In the genomic region with DNA sequence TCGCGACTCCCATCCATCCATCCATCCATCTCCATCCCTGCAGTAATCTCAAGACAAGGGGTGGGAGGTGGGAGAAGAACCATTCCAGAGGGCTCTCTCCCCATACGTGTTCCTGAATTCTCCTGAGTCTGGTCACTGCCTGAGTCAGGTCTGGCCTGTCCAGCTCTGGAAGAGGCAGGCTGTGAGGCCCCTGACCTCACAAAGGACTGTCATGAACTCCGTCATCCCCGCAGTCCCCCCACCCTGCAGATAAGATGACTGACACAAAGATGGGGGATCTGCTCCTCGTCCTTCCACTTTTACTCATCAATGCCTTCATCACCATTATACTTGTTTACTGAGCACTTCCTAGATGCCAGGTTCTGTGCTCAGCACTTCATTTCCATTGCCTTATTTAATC, we compare ENCODE assay signal across 10 cellular contexts. TPM values are rescaled to one million over a fixed set of nuclear protein-coding genes. Genes with fewer than 3 reads are reported as not detected.
A peak's percentile ranks its signal among the peaks of the same experiment; 100 is the strongest.
DNase-seq lines count a peak whose midpoint lies in the region; ATAC-seq, FAIRE-seq and TF ChIP-seq lines count a peak whose summit lies in the region.
"Had no signal": no experiment of that assay in that cellular context is flagged by ENCODE, and none has a peak within 500 bp of the region (broad histone marks: within the 10 kb centered on the region; RNA-seq: fewer than 3 reads in every experiment).

No MANE protein-coding gene starts in this region.

- in situ Hi-C loops in Panc1 (cut with HindIII; ENCODE audit: low pct_unique_long_range_greater_than_20kb, low sequenced_read_pairs), result no loop called here

- H3K4me1 Mint-ChIP-seq in CD8-positive, alpha-beta T cell (ENCODE audit: low read depth), result peaks cover 72% of the 10 kb centered on the region
- peaks cover 39% of the 10 kb centered on the region for H3K4me1 Mint-ChIP-seq in endodermal cell

- TF ChIP-seq CTCF in CD8-positive, alpha-beta T cell (IDR thresholded peaks at IDR 0.05), result no peak
- TF ChIP-seq CTCF in Panc1 (IDR thresholded peaks at IDR 0.05), result no peak
- no peak for TF ChIP-seq CTCF in endodermal cell (conservative IDR thresholded peaks at IDR 0.05)
- TF ChIP-seq CTCF in upper lobe of right lung (IDR thresholded peaks at IDR 0.05), result no peak

- TF ChIP-seq POLR2A in GM12892 (IDR thresholded peaks at IDR 0.05; ENCODE audit: low read depth, low read length), result no peak

- peak overlapping the region; percentile 84 for H3K4me3 Mint-ChIP-seq in CD8-positive, alpha-beta T cell
- peak overlapping the region; percentile 84 for H3K4me3 Mint-ChIP-seq in endodermal cell

- no peak overlapping the region for H3K4me2 ChIP-seq in trophoblast cell (ENCODE audit: low read length)

- no peaks in the 10 kb centered on the region for H3K27me3 ChIP-seq in CD8-positive, alpha-beta T cell (ENCODE audit: insufficient read depth, low read length)
- no peaks in the 10 kb centered on the region for H3K27me3 ChIP-seq in Panc1 (ENCODE audit: control insufficient read depth, insufficient read depth, low read length)
- no peaks in the 10 kb centered on the region for H3K27me3 ChIP-seq in endodermal cell (ENCODE audit: control insufficient read depth, insufficient read depth, low read length, poor library complexity, severe bottlenecking)
- no peaks in the 10 kb centered on the region for H3K27me3 ChIP-seq in trophoblast cell (ENCODE audit: insufficient read depth, low read length)
- no peaks in the 10 kb centered on the region for H3K27me3 ChIP-seq in upper lobe of right lung

- ATAC-seq in CD8-positive, alpha-beta T cell, result no peak
- ATAC-seq in Panc1 (no peak), HG03139 (IDR thresholded peaks at IDR 0.05; ENCODE audit: unreplicated experiment) (no peak), upper lobe of right lung (no peak), GM21423 (IDR thresholded peaks at IDR 0.05; ENCODE audit: unreplicated experiment) (no peak)

- WGBS in endodermal cell (ENCODE audit: insufficient coverage in 1 of 2, insufficient read length in 1 of 2), 2 experiments, result 92 to 94% methylated on average over 4 to 6 of the region's 6 CpGs
- no CpG with 5 or more reads among the region's 6 CpGs for WGBS in trophoblast cell (ENCODE audit: extremely low coverage, insufficient coverage, insufficient read length)

- H3K9ac ChIP-seq in endodermal cell (ENCODE audit: extremely low read depth, low read length, poor library complexity, severe bottlenecking) (no peak overlapping the region), trophoblast cell (ENCODE audit: low read length) (no peak overlapping the region)

- H3K18ac ChIP-seq in trophoblast cell (ENCODE audit: low read length), result no peak overlapping the region

- no peaks in the 10 kb centered on the region for H3K9me3 ChIP-seq in CD8-positive, alpha-beta T cell (ENCODE audit: low read length)
- no peaks in the 10 kb centered on the region for H3K9me3 ChIP-seq in Panc1 (ENCODE audit: control insufficient read depth, insufficient read depth, low read depth, low read length)
- H3K9me3 ChIP-seq in endodermal cell (ENCODE audit: control insufficient read depth, low read length), result no peaks in the 10 kb centered on the region
- H3K9me3 ChIP-seq in trophoblast cell (ENCODE audit: insufficient read depth, low read depth, low read length), result no peaks in the 10 kb centered on the region
- H3K9me3 ChIP-seq in upper lobe of right lung, result no peaks in the 10 kb centered on the region

- H4K8ac ChIP-seq in trophoblast cell (ENCODE audit: low read depth, low read length), result no peak overlapping the region

- H3K4me1 ChIP-seq in CD8-positive, alpha-beta T cell (ENCODE audit: insufficient read depth, low read length), result peaks cover 73% of the 10 kb centered on the region
- H3K4me1 ChIP-seq in Panc1 (ENCODE audit: control insufficient read depth, insufficient read depth, low read length) (peaks cover 54% of the 10 kb centered on the region), endodermal cell (ENCODE audit: control insufficient read depth, insufficient read depth, low read length) (peaks cover 11% of the 10 kb centered on the region), trophoblast cell (ENCODE audit: control insufficient read depth in 1 of 2, insufficient read depth in 2 of 2, low read length in 2 of 2) (peaks cover 35% of the 10 kb centered on the region in 2 experiments), upper lobe of right lung (peaks cover 62% of the 10 kb centered on the region)

- no peak overlapping the region for H2BK120ac ChIP-seq in trophoblast cell (ENCODE audit: insufficient read depth, low read length, poor library complexity)

- H3K9me3 Mint-ChIP-seq in CD8-positive, alpha-beta T cell, result no peaks in the 10 kb centered on the region
- no peaks in the 10 kb centered on the region for H3K9me3 Mint-ChIP-seq in endodermal cell

- no TSS peak for BruUV-seq in Panc1 (replicated peaks; lab: Mats Ljungman, UMichigan)

- H3K23ac ChIP-seq in trophoblast cell (ENCODE audit: low read length), result no peak overlapping the region

- H3K4ac ChIP-seq in trophoblast cell (ENCODE audit: low read depth, low read length), result no peak overlapping the region

- H3K79me2 ChIP-seq in trophoblast cell (ENCODE audit: control insufficient read depth, insufficient read depth, low read length, poor library complexity), result peaks cover 31% of the 10 kb centered on the region

- H3K4me3 ChIP-seq in CD8-positive, alpha-beta T cell (ENCODE audit: low read depth, low read length), result no peak overlapping the region
- H3K4me3 ChIP-seq in Panc1 (ENCODE audit: low read depth in 2 of 2, low read length in 2 of 2) (no peak overlapping the region), endodermal cell (ENCODE audit: low read length) (no peak overlapping the region), trophoblast cell (ENCODE audit: low read depth, low read length) (peak overlapping the region; percentile 4), upper lobe of right lung (no peak overlapping the region)

- H2BK12ac ChIP-seq in trophoblast cell (ENCODE audit: low read length), result peak overlapping the region; percentile 34

- peak overlapping the region; percentile 67 for H2AK5ac ChIP-seq in trophoblast cell (ENCODE audit: low read length)

- CTCF ChIA-PET in CD8-positive, alpha-beta T cell (lab: Charles Lee), result interaction anchor here (10.1 kb wide), 1 partner anchor 32 kb away, joined by 245 read pairs; no protein-coding TSS in a partner anchor
- CTCF ChIA-PET in Panc1 (lab: Charles Lee), result no interaction called here

- POLR2A ChIA-PET in CD8-positive, alpha-beta T cell (lab: Charles Lee), result interaction anchor here (0.9 to 3.3 kb wide), 2 partner anchors 8 to 69 kb away, joined by 3 to 26 read pairs; a partner anchor contains a TSS
- POLR2A ChIA-PET in Panc1 (lab: Charles Lee), result no interaction called here

- H2AFZ ChIP-seq in trophoblast cell (ENCODE audit: insufficient read depth, low read length, poor library complexity), result no peak overlapping the region

- H4K91ac ChIP-seq in trophoblast cell (ENCODE audit: low read depth, low read length), result peak overlapping the region; percentile 17

- H3K14ac ChIP-seq in trophoblast cell (ENCODE audit: low read length), result no peak overlapping the region

- peaks cover 37% of the 10 kb centered on the region for H3K79me1 ChIP-seq in trophoblast cell (ENCODE audit: low read length)

- H3K36me3 ChIP-seq in CD8-positive, alpha-beta T cell (ENCODE audit: insufficient read depth, low read length), result no peaks in the 10 kb centered on the region
- H3K36me3 ChIP-seq in Panc1 (ENCODE audit: control insufficient read depth, insufficient read depth, low read length) (peaks cover 2% of the 10 kb centered on the region), endodermal cell (ENCODE audit: control insufficient read depth, insufficient read depth, low read length) (peaks cover 12% of the 10 kb centered on the region), trophoblast cell (ENCODE audit: control insufficient read depth in 1 of 2, insufficient read depth in 2 of 2, low read length in 2 of 2) (peaks cover 4 to 6% of the 10 kb centered on the region in 2 experiments), upper lobe of right lung (no peaks in the 10 kb centered on the region)

- peak overlapping the region; percentile 34 for H4K12ac ChIP-seq in trophoblast cell (ENCODE audit: low read depth, low read length)

- peak overlapping the region; percentile 94 for H3K27ac Mint-ChIP-seq in CD8-positive, alpha-beta T cell
- H3K27ac Mint-ChIP-seq in endodermal cell, result no peak overlapping the region

- no peak for DNase-seq in CD8-positive, alpha-beta T cell
- no peak for DNase-seq in Panc1 (ENCODE audit: low read depth, low spot score)
- DNase-seq in endodermal cell, result no peak
- no peak for DNase-seq in trophoblast cell
- DNase-seq in GM12892 (ENCODE audit: insufficient read length), result no peak
- no peak for DNase-seq in upper lobe of right lung
- DNase-seq: amniotic stem cell, islet precursor cell had no signal

- H3K36me3 Mint-ChIP-seq in CD8-positive, alpha-beta T cell, result peaks cover 20% of the 10 kb centered on the region
- H3K36me3 Mint-ChIP-seq in endodermal cell (ENCODE audit: low read depth), result peaks cover 6% of the 10 kb centered on the region

- H3K27me3 Mint-ChIP-seq in CD8-positive, alpha-beta T cell (ENCODE audit: low read depth), result no peaks in the 10 kb centered on the region
- H3K27me3 Mint-ChIP-seq in endodermal cell (ENCODE audit: insufficient read depth), result peaks cover 24% of the 10 kb centered on the region

- H2BK5ac ChIP-seq in trophoblast cell (ENCODE audit: low read depth, low read length, poor library complexity), result no peak overlapping the region

- no peak for FAIRE-seq in GM12892 (lab: Jason Lieb, UNC)

- intact Hi-C loops in CD8-positive, alpha-beta T cell (cut with DNase I, micrococcal nuclease), result loop anchor here in 1 of 2 experiments (10.0 kb wide), 1 partner anchor 970 kb away; no protein-coding TSS in a partner anchor
- intact Hi-C loops in Panc1 (cut with micrococcal nuclease; ENCODE audit: unreplicated experiment), result no loop called here
- intact Hi-C loops in upper lobe of right lung (cut with DNase I), result no loop called here

- no peak overlapping the region for H3K27ac ChIP-seq in CD8-positive, alpha-beta T cell (ENCODE audit: low read depth, low read length)
- H3K27ac ChIP-seq in Panc1 (ENCODE audit: low read length) (peak overlapping the region; percentile 90; the same call in 1 of the 2 replicates), endodermal cell (ENCODE audit: low read depth, low read length) (peak overlapping the region; percentile 95), trophoblast cell (ENCODE audit: low read depth, low read length) (no peak overlapping the region), upper lobe of right lung (no peak overlapping the region)

RNA-seq across cellular contexts. Expression of a gene that starts 1.6 kb away (rescaled TPM):
- 100 to 1,000 TPM; 113 to 117 TPM for total RNA-seq in CD8-positive, alpha-beta T cell
- total RNA-seq in Panc1 (2021; ENCODE audit: unreplicated experiment), result 212 TPM
- polyA plus RNA-seq in Panc1 (2012; ENCODE audit: insufficient read length), result 223 TPM
- 100 to 1,000 TPM; 119 to 120 TPM for total RNA-seq in endodermal cell
- polyA plus RNA-seq in endodermal cell (2013, experiment 1 of 2), result 121 TPM
- polyA plus RNA-seq in endodermal cell (2013, experiment 2 of 2), result 114 TPM
- 96.6 and 97.6 TPM in 2 replicates for polyA plus RNA-seq in trophoblast cell (2013)
- 30.7 TPM for polyA plus RNA-seq in GM12892 (2012; ENCODE audit: missing spikeins)
- total RNA-seq in upper lobe of right lung, result 114 TPM

RNA-seq across cellular contexts. Expression of a gene that starts 5.0 kb away (rescaled TPM):
- total RNA-seq in CD8-positive, alpha-beta T cell, result 10 to 100 TPM; 18.4 to 21.6 TPM
- total RNA-seq in Panc1 (2021; ENCODE audit: unreplicated experiment) (98.7 TPM), endodermal cell (10 to 100 TPM; 61.5 to 79.9 TPM), upper lobe of right lung (63.1 TPM)
- polyA plus RNA-seq in Panc1 (2012; ENCODE audit: insufficient read length), result 150 TPM
- 69.1 TPM for polyA plus RNA-seq in endodermal cell (2013, experiment 1 of 2)
- 71.4 TPM for polyA plus RNA-seq in endodermal cell (2013, experiment 2 of 2)
- 62.9 and 66.9 TPM in 2 replicates for polyA plus RNA-seq in trophoblast cell (2013)
- polyA plus RNA-seq in GM12892 (2012; ENCODE audit: missing spikeins), result 49.4 TPM

RNA-seq across cellular contexts. Expression of a gene that starts 29.3 kb away (rescaled TPM):
- under 1 TPM in 1 of 2 experiments, not detected in 1; 0.08 TPM for total RNA-seq in CD8-positive, alpha-beta T cell
- total RNA-seq in Panc1 (2021; ENCODE audit: unreplicated experiment) (1.2 TPM), endodermal cell (under 1 TPM; 0.18 to 0.40 TPM), upper lobe of right lung (16.2 TPM)
- 1.9 TPM for polyA plus RNA-seq in Panc1 (2012; ENCODE audit: insufficient read length)
- polyA plus RNA-seq in endodermal cell (2013, experiment 1 of 2), result 1.7 TPM
- 1.7 TPM for polyA plus RNA-seq in endodermal cell (2013, experiment 2 of 2)
- 0.25 and 0.27 TPM in 2 replicates for polyA plus RNA-seq in trophoblast cell (2013)
- polyA plus RNA-seq in GM12892 (2012; ENCODE audit: missing spikeins), result 0.15 TPM

Comparison
In these comparisons a context has a peak if more than half of its experiments do, and no peak if none do; other contexts are left out.
1. H3K27ac ChIP-seq: peak in Panc1 (single experiment) and endodermal cell (single experiment); none in CD8-positive, alpha-beta T cell (single experiment), trophoblast cell (single experiment) and upper lobe of right lung (single experiment).